ENCODE assay signal across 9 cellular contexts in the genomic region with DNA sequence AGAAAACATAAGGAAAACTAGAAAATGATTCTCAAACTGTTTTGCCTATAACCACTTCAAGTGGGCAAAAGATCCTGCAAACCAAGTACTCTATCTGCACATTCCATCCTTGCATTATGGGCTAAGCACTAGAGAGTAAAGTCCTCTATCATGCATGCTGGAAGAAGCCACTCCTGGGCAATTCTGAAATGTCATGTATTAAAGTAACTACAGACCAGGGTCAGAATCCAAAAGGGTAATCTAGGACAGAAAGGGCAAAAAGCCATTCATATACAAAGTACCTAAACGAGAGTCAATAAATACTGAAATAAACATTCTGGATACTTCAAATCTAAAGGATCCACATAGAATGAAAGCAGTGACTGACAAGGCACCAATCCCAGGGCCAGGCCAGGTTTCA. TPM values are rescaled to one million over a fixed set of nuclear protein-coding genes. Genes with fewer than 3 reads are reported as not detected.
A peak's percentile ranks its signal among the peaks of the same experiment; 100 is the strongest.
DNase-seq lines count a peak whose midpoint lies in the region; ATAC-seq and TF ChIP-seq lines count a peak whose summit lies in the region.
"Had no signal": no experiment of that assay in that cellular context is flagged by ENCODE, and none has a peak within 500 bp of the region (broad histone marks: within the 10 kb centered on the region; RNA-seq: fewer than 3 reads in every experiment).

No MANE protein-coding gene starts in this region.

- peaks cover 28% of the 10 kb centered on the region for H3K36me3 Mint-ChIP-seq in CD4-positive, alpha-beta T cell (ENCODE audit: low read depth)

- H3K9me3 Mint-ChIP-seq in CD4-positive, alpha-beta T cell, result no peaks in the 10 kb centered on the region

- H3K4me3 Mint-ChIP-seq in CD4-positive, alpha-beta T cell, result peak overlapping the region; percentile 98

- no peaks in the 10 kb centered on the region for H3K27me3 Mint-ChIP-seq in CD4-positive, alpha-beta T cell

- peaks cover 28% of the 10 kb centered on the region for H3K4me1 Mint-ChIP-seq in CD4-positive, alpha-beta T cell (ENCODE audit: low read depth)

- CTCF ChIA-PET in CD4-positive, alpha-beta T cell (lab: Charles Lee), result no interaction called here

- H3K27me3 ChIP-seq in CD4-positive, alpha-beta T cell (ENCODE audit: control insufficient read depth, insufficient read depth, low read length), result no peaks in the 10 kb centered on the region
- H3K27me3 ChIP-seq in OCI-LY3 (ENCODE audit: low read depth, low read length) (no peaks in the 10 kb centered on the region), osteoblast (ENCODE audit: insufficient read depth, low read length) (no peaks in the 10 kb centered on the region)

- H3K79me2 ChIP-seq in OCI-LY3 (ENCODE audit: low read length) (peaks cover 27% of the 10 kb centered on the region), osteoblast (ENCODE audit: insufficient read depth, low read length) (peaks cover 43% of the 10 kb centered on the region)

- ATAC-seq in CD4-positive, alpha-beta T cell (ENCODE audit: poor library complexity), result no peak
- ATAC-seq in GM19035 (IDR thresholded peaks at IDR 0.05; ENCODE audit: unreplicated experiment), result no peak
- no peak for ATAC-seq in GM21737 (IDR thresholded peaks at IDR 0.05; ENCODE audit: unreplicated experiment)

- H3K27ac Mint-ChIP-seq in CD4-positive, alpha-beta T cell, result peak overlapping the region; percentile 100

- H3K4me1 ChIP-seq in OCI-LY3 (ENCODE audit: low read length) (peaks cover 11% of the 10 kb centered on the region), osteoblast (ENCODE audit: insufficient read depth, low read length) (peaks cover 3% of the 10 kb centered on the region)

- TF ChIP-seq CTCF in CD4-positive, alpha-beta T cell (IDR thresholded peaks at IDR 0.05), result no peak
- TF ChIP-seq CTCF in OCI-LY3 (IDR thresholded peaks at IDR 0.05; ENCODE audit: low read depth, low read length) (no peak), epithelial cell of proximal tubule (conservative IDR thresholded peaks at IDR 0.05; ENCODE audit: low read depth, low read length) (no peak), osteoblast (IDR thresholded peaks at IDR 0.05; ENCODE audit: extremely low read depth, low read depth, low read length) (no peak)

- H2AFZ ChIP-seq in OCI-LY3 (ENCODE audit: low read depth, low read length) (no peak overlapping the region), osteoblast (ENCODE audit: low read length) (no peak overlapping the region)

- no peaks in the 10 kb centered on the region for H3K9me3 ChIP-seq in CD4-positive, alpha-beta T cell (ENCODE audit: control insufficient read depth, low read length)
- H3K9me3 ChIP-seq in OCI-LY3 (ENCODE audit: insufficient read depth, low read length) (no peaks in the 10 kb centered on the region), osteoblast (ENCODE audit: low read depth, low read length) (no peaks in the 10 kb centered on the region)

- H4K20me1 ChIP-seq in OCI-LY3 (ENCODE audit: insufficient read depth, low read length), result no peaks in the 10 kb centered on the region
- H4K20me1 ChIP-seq in osteoblast (ENCODE audit: insufficient read depth, low read length), result no peaks in the 10 kb centered on the region

- POLR2A ChIA-PET in CD4-positive, alpha-beta T cell (lab: Charles Lee), result interaction anchor here (0.7 to 1.5 kb wide), 11 partner anchors 10 to 299 kb away, joined by 3 to 13 read pairs (median 4); partner anchors contain the start of genes FOXO4, IL2RG, MED12 and TAF1

- peak overlapping the region; percentile 80 for H3K9ac ChIP-seq in OCI-LY3 (ENCODE audit: low read length)

- H3K4me2 ChIP-seq in OCI-LY3 (ENCODE audit: low read length) (peak overlapping the region; percentile 86), osteoblast (ENCODE audit: insufficient read depth, low read length) (peak overlapping the region; percentile 83)

- H3K4me3 ChIP-seq in OCI-LY3 (ENCODE audit: low read length), result peak overlapping the region; percentile 95
- peak overlapping the region; percentile 73 for H3K4me3 ChIP-seq in epithelial cell of proximal tubule (ENCODE audit: low read depth, low read length)
- H3K4me3 ChIP-seq in osteoblast (ENCODE audit: insufficient read depth, low read length), result peak overlapping the region; percentile 86

- intact Hi-C loops in CD4-positive, alpha-beta T cell (cut with DNase I, micrococcal nuclease), result loop anchor here in 1 of 2 experiments (5.0 to 10.0 kb wide), 3 partner anchors 115 to 300 kb away; partner anchors contain the start of genes TAF1 and ZMYM3

- H3K27ac ChIP-seq in CD4-positive, alpha-beta T cell (ENCODE audit: low read depth, low read length), result no peak overlapping the region
- H3K27ac ChIP-seq in OCI-LY3 (ENCODE audit: low read length) (no peak overlapping the region), osteoblast (ENCODE audit: low read depth, low read length) (peak overlapping the region; percentile 59)

- no peaks in the 10 kb centered on the region for H3K36me3 ChIP-seq in OCI-LY3 (replicated peaks; ENCODE audit: low read depth, low read length)
- peaks cover 3% of the 10 kb centered on the region for H3K36me3 ChIP-seq in osteoblast (ENCODE audit: insufficient read depth, low read length)

- no peak for DNase-seq in CD4-positive, alpha-beta T cell
- no peak for DNase-seq in epithelial cell of proximal tubule (ENCODE audit: low read depth)
- DNase-seq in osteoblast (ENCODE audit: insufficient read length, low spot score, missing footprints), result no peak
- no peak for DNase-seq in cerebellar nuclear complex (lab: John Stamatoyannopoulos, UW)
- DNase-seq in NCI-H1048 (lab: John Stamatoyannopoulos, UW), result no peak

RNA-seq across cellular contexts. Expression of gene SNX12, which starts 1.1 kb away (rescaled TPM):
- 10 to 100 TPM; 20.5 to 22.4 TPM for total RNA-seq in CD4-positive, alpha-beta T cell
- 50.9 and 53.0 TPM in 2 replicates for total RNA-seq in epithelial cell of proximal tubule
- total RNA-seq in osteoblast, result 64.5 and 67.7 TPM in 2 replicates

RNA-seq across cellular contexts. Expression of gene FOXO4, which starts 28.6 kb away (rescaled TPM):
- total RNA-seq in CD4-positive, alpha-beta T cell, result 10 to 100 TPM; 20.9 to 23.8 TPM
- total RNA-seq in epithelial cell of proximal tubule, result 2.7 and 4.7 TPM in 2 replicates
- total RNA-seq in osteoblast, result 6.8 and 7.6 TPM in 2 replicates

RNA-seq across cellular contexts. Expression of gene CXorf65, which starts 39.5 kb away (rescaled TPM):
- total RNA-seq in CD4-positive, alpha-beta T cell, result 10 to 100 TPM; 71.9 to 82.3 TPM
- total RNA-seq in epithelial cell of proximal tubule, result not detected in 2 replicates
- total RNA-seq in osteoblast, result not detected in 2 replicates
- total RNA-seq: SK-MEL-5 had no signal

RNA-seq across cellular contexts. Expression of gene IL2RG, which starts 44.3 kb away (rescaled TPM):
- total RNA-seq in CD4-positive, alpha-beta T cell, result 100 to 1,000 TPM; 213 to 225 TPM
- total RNA-seq in epithelial cell of proximal tubule (not detected in 2 replicates), osteoblast (not detected in 2 replicates)
- total RNA-seq: SK-MEL-5 had no signal

RNA-seq across cellular contexts. Expression of gene MED12, which starts 51.3 kb away (rescaled TPM):
- 10 to 100 TPM; 44.5 to 55.3 TPM for total RNA-seq in CD4-positive, alpha-beta T cell
- 13.4 and 14.9 TPM in 2 replicates for total RNA-seq in epithelial cell of proximal tubule
- total RNA-seq in osteoblast, result 20.9 and 24.2 TPM in 2 replicates

Comparison
In these comparisons a context has a peak if more than half of its experiments do, and no peak if none do; other contexts are left out.
1. RNA of gene CXorf65, which starts 39.5 kb away (total RNA-seq): 71.9 to 82.3 TPM in CD4-positive, alpha-beta T cell; not detected in epithelial cell of proximal tubule and not detected in osteoblast; every median in the first group is over 10 times any median in the second.
2. Peak in every context shown above with its lines, with median percentiles within 50 percentile points of each other: H3K4me3 ChIP-seq.